7 cellular contexts compared by ENCODE assay signal in the genomic region with DNA sequence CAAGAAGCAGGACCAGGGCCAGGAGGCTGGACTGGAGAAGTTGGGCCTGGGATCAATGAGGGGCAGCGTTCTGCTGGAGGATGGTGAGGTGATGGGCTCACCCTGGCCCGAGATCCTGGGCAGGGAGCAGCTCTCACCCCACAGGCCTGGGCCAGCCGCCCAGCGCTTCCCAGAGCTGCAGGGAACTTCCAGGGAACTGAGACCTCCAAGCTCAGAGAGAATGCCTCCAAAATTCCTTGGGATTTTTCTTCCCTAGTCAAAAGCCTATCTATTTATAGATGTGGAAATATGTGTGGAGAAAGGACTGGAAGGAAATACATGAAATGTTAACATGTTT.
DNase-seq lines count a peak whose midpoint lies in the region; ATAC-seq, FAIRE-seq and TF ChIP-seq lines count a peak whose summit lies in the region.

No MANE protein-coding gene starts in this region.

- peak overlapping the region; percentile 57 for H3K4me3 Mint-ChIP-seq in activated B cell treated with CpG ODN at 0.5 μM for 24 hours

- H3K9me3 Mint-ChIP-seq in activated B cell treated with CpG ODN at 0.5 μM for 24 hours: no peaks in the 10 kb centered on the region

- POLR2A ChIA-PET in HCT116 (lab: Charles Lee) (interaction anchor here (0.8 to 1.4 kb wide), 2 partner anchors 15 to 25 kb away, joined by 3 read pairs; no protein-coding TSS in a partner anchor), activated B cell treated with CpG ODN at 0.5 μM for 24 hours (lab: Charles Lee) (interaction anchor here (1.0 to 5.6 kb wide), 3 partner anchors 11 to 14 kb away, joined by 9 to 191 read pairs (median 9); no protein-coding TSS in a partner anchor)

- no peak for TF ChIP-seq POLR2A in HCT116 (IDR thresholded peaks at IDR 0.05; ENCODE audit: borderline replicate concordance, extremely low read depth, insufficient read depth, insufficient read length)

- H2AFZ ChIP-seq in HCT116 (ENCODE audit: low read depth, low read length, poor library complexity, severe bottlenecking): peak overlapping the region; percentile 89

- H3K4me3 ChIP-seq in HCT116 (replicated peaks in 1 of 2; ENCODE audit: low read depth in 1 of 2, low read length in 2 of 2): peak overlapping the region in 1 of 2 experiments; percentile 48; a peak in 2 of 4 replicates
- H3K4me3 ChIP-seq in kidney (ENCODE audit: low read length in 2 of 2): no peak overlapping the region
- H3K4me3 ChIP-seq in thymus (ENCODE audit: low read length): no peak overlapping the region

- H3K4me1 ChIP-seq in HCT116 (ENCODE audit: control insufficient read depth in 1 of 2, insufficient read depth in 2 of 2, low read length in 2 of 2) (peaks cover 28 to 32% of the 10 kb centered on the region in 2 experiments), kidney (ENCODE audit: control insufficient read depth in 1 of 2, insufficient read depth in 1 of 2, low read depth in 1 of 2, low read length in 2 of 2) (peaks cover 0 to 6% of the 10 kb centered on the region in 2 donors), thymus (ENCODE audit: control insufficient read depth, insufficient read depth, low read length) (peaks cover 36% of the 10 kb centered on the region)

- no peaks in the 10 kb centered on the region for H3K79me2 ChIP-seq in HCT116 (ENCODE audit: insufficient read depth, low read length)

- BruUV-seq in HCT116 (replicated peaks; lab: Mats Ljungman, UMichigan): no TSS peak

- no peaks in the 10 kb centered on the region for H3K27me3 Mint-ChIP-seq in activated B cell treated with CpG ODN at 0.5 μM for 24 hours

- DNase-seq in HCT116 (ENCODE audit: low read depth, low spot score) (no peak), activated B cell treated with CpG ODN at 0.5 μM for 24 hours (no peak), kidney (peak; percentile 92), ecto neural progenitor cell (ENCODE audit: low spot score) (no peak), occipital lobe (lab: John Stamatoyannopoulos, UW) (no peak)
- DNase-seq in activated CD8-positive, alpha-beta memory T cell treated with anti-CD3 and anti-CD28 coated beads for 24 hours: no peak

- no peak for TF ChIP-seq RAD21 in HCT116 (IDR thresholded peaks at IDR 0.05; ENCODE audit: low read depth)

- H3K9me3 ChIP-seq in HCT116 (ENCODE audit: control insufficient read depth in 1 of 2, insufficient read depth in 1 of 2, low read depth in 1 of 2, low read length in 2 of 2) (peaks cover 0 to 3% of the 10 kb centered on the region in 2 experiments; a peak in 1 of 4 replicates), kidney (ENCODE audit: control insufficient read depth in 1 of 2, low read length in 2 of 2) (no peaks in the 10 kb centered on the region), thymus (ENCODE audit: control insufficient read depth) (no peaks in the 10 kb centered on the region)

- no peaks in the 10 kb centered on the region for H3K9me2 ChIP-seq in HCT116 (ENCODE audit: insufficient read depth)

- H3K27ac Mint-ChIP-seq in activated B cell treated with CpG ODN at 0.5 μM for 24 hours: peak overlapping the region; percentile 84

- CTCF ChIA-PET in HCT116 (lab: Charles Lee): no interaction called here
- CTCF ChIA-PET in activated B cell treated with CpG ODN at 0.5 μM for 24 hours (lab: Charles Lee): interaction anchor here (1.1 to 2.6 kb wide), 2 partner anchors 11 to 42 kb away, joined by 6 to 22 read pairs; no protein-coding TSS in a partner anchor

- H3K9ac ChIP-seq in HCT116 (ENCODE audit: low read length): peak overlapping the region; percentile 68
- peak overlapping the region in 1 of 2 donors; percentile 51 for H3K9ac ChIP-seq in kidney (ENCODE audit: low read length in 2 of 2)

- RAD21 ChIA-PET in HCT116 (lab: Charles Lee; ENCODE audit: low non-redundant PET in 1 of 2, low total read pairs in 2 of 2, uncharacterized antibody in 2 of 2, unreplicated experiment in 2 of 2): interaction anchor here in 1 of 2 experiments (0.6 kb wide), 1 partner anchor 181 kb away, joined by 3 read pairs; no protein-coding TSS in a partner anchor

- H3K27me3 ChIP-seq in HCT116 (ENCODE audit: insufficient read depth, low read length) (no peaks in the 10 kb centered on the region), thymus (ENCODE audit: control insufficient read depth, insufficient read depth) (no peaks in the 10 kb centered on the region)

- ATAC-seq in HCT116: no peak
- ATAC-seq in activated B cell treated with CpG ODN at 0.5 μM for 24 hours (ENCODE audit: low read depth): no peak

- intact Hi-C loops in HCT116 (cut with micrococcal nuclease) (no loop called here), activated B cell treated with CpG ODN at 0.5 μM for 24 hours (cut with micrococcal nuclease) (loop anchor here (1.0 to 5.0 kb wide), 4 partner anchors 12 to 121 kb away; a partner anchor contains a TSS), kidney (cut with DNase I) (no loop called here)

- H3K4me1 Mint-ChIP-seq in activated B cell treated with CpG ODN at 0.5 μM for 24 hours: peaks cover 60% of the 10 kb centered on the region

- peak overlapping the region; percentile 81 for H3K27ac ChIP-seq in HCT116 (ENCODE audit: low read depth, low read length)
- peak overlapping the region; percentile 88 for H3K27ac ChIP-seq in kidney (ENCODE audit: low read depth in 2 of 2, low read length in 2 of 2)
- peak overlapping the region; percentile 53 for H3K27ac ChIP-seq in thymus (ENCODE audit: low read depth)

- FAIRE-seq in kidney (lab: Jason Lieb, UNC): no peak

- H3K4me2 ChIP-seq in HCT116 (ENCODE audit: low read length): peak overlapping the region; percentile 86

- H3K36me3 ChIP-seq in HCT116 (ENCODE audit: control insufficient read depth in 1 of 2, insufficient read depth in 2 of 2, low read length in 2 of 2): no peaks in the 10 kb centered on the region
- no peaks in the 10 kb centered on the region for H3K36me3 ChIP-seq in kidney (ENCODE audit: control insufficient read depth in 1 of 2, insufficient read depth in 2 of 2, low read length in 2 of 2)
- H3K36me3 ChIP-seq in thymus (ENCODE audit: control insufficient read depth, insufficient read depth): no peaks in the 10 kb centered on the region

- H4K20me1 ChIP-seq in HCT116 (ENCODE audit: insufficient read depth): no peaks in the 10 kb centered on the region

- TF ChIP-seq CTCF in HCT116 (IDR thresholded peaks at IDR 0.05 in 2 of 3, conservative IDR thresholded peaks at IDR 0.05 in 1 of 3; ENCODE audit: borderline replicate concordance in 1 of 3, insufficient read depth in 1 of 3, low read depth in 2 of 3, low read length in 2 of 3): no peak
- no peak for TF ChIP-seq CTCF in activated B cell treated with CpG ODN at 0.5 μM for 24 hours (IDR thresholded peaks at IDR 0.05)
- no peak for TF ChIP-seq CTCF in kidney (IDR thresholded peaks at IDR 0.05; ENCODE audit: borderline replicate concordance, extremely low read depth, insufficient read depth)

- WGBS in thymus: 64% methylated on average over 4 of the region's 4 CpGs

- no peaks in the 10 kb centered on the region for H3K36me3 Mint-ChIP-seq in activated B cell treated with CpG ODN at 0.5 μM for 24 hours (ENCODE audit: low read depth)

TF ChIP-seq in HCT116, 20 proteins besides CTCF, POLR2A, EP300 and RAD21:
- TF ChIP-seq, protein P1, sequence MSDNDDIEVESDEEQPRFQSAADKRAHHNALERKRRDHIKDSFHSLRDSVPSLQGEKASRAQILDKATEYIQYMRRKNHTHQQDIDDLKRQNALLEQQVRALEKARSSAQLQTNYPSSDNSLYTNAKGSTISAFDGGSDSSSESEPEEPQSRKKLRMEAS (IDR thresholded peaks at IDR 0.05): no peak
- TF ChIP-seq, protein P2, sequence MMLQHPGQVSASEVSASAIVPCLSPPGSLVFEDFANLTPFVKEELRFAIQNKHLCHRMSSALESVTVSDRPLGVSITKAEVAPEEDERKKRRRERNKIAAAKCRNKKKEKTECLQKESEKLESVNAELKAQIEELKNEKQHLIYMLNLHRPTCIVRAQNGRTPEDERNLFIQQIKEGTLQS (IDR thresholded peaks at IDR 0.05): no peak
- TF ChIP-seq SP1 (IDR thresholded peaks at IDR 0.05; ENCODE audit: low read depth): no peak
- TF ChIP-seq SRF (IDR thresholded peaks at IDR 0.05; ENCODE audit: low read depth): no peak
